Comparison of ENCODE assay signal across 8 cellular contexts in the genomic region with DNA sequence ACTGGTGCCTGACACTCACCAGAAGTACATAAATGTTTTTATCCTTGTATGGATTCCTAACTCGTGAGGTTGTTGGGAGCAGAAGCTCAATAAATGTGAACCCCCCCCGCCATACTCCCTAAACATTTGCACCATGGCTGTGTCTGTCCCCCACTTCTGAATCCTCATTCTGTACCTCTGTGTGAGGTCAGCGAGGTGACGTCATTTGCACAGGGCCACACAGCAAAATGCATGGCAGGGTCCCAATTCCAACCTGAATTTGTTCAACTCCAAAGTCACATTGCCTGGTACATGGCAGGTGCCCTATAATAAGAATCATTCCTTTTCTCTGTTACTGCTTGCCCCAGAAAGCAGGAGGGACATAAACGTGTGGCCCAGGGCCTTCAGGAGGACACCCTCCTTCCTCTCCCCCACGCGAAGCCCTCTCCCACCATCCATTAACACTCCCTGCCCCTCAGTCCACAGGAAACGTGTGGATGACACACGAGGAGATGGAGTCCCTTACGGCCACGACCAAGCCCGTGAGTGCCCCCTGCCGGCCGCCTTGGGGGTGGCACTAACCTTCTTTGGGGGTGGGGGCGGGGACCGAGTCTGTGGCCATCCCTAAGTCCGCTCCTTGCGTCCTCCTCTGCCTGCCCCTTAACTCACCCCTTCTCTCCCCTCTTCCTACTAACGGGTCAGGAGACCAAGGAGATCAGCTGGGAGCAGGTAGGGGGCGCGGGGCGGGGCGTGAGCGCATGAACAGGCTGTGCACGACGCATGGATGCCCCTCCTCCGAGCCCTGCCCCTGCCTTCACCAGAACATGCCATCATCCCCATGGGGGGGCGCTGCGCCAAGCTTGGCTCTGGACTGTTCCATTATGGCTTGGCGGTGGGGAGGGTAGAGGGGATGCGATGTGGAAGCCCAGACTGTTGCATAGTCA. TPM values are rescaled to one million over a fixed set of nuclear protein-coding genes. Genes with fewer than 3 reads are reported as not detected.
DNase-seq lines count a peak whose midpoint lies in the region; ATAC-seq and TF ChIP-seq lines count a peak whose summit lies in the region.

No MANE protein-coding gene starts in this region.

- POLR2A ChIA-PET in PC-3 (lab: Charles Lee; ENCODE audit: unreplicated experiment): no interaction called here

- peak overlapping the region; percentile 56 for H3K27ac Mint-ChIP-seq in activated T-helper 2 cell treated with anti-CD3 and anti-CD28 coated beads, Interferon-gamma antibody, Interleukin-2, Interleukin-4, amounts not matched to agents 10 μg/mL and 5 μg/mL and 100 μg/mL, durations not matched to agents 14 hours and 24 hours and 36 hours
- peak overlapping the region; percentile 90 for H3K27ac Mint-ChIP-seq in neural crest cell (ENCODE audit: unreplicated experiment)
- peak overlapping the region; percentile 89 for H3K27ac Mint-ChIP-seq in stimulated activated naive CD8-positive, alpha-beta T cell treated with anti-CD3 and anti-CD28 coated beads, Interleukin-15, Interleukin-2, amounts not matched to agents 100 ng/mL and 50 ng/mL, for 24 hours

- H3K4me3 ChIP-seq in AG09309 (ENCODE audit: control insufficient read depth, low read depth, low read length) (peak overlapping the region; percentile 33), H7 (ENCODE audit: insufficient read depth, low read depth, low read length) (peak overlapping the region; percentile 43), PC-3 (ENCODE audit: low read length) (no peak overlapping the region)

- H3K27ac ChIP-seq in PC-3 (ENCODE audit: low read length): no peak overlapping the region

- peaks cover 18% of the 10 kb centered on the region for H3K4me1 ChIP-seq in PC-3 (ENCODE audit: insufficient read depth, low read length)

- intact Hi-C loops in PC-3 (cut with micrococcal nuclease): no loop called here
- intact Hi-C loops in activated T-helper 2 cell treated with anti-CD3 and anti-CD28 coated beads, Interferon-gamma antibody, Interleukin-2, Interleukin-4, amounts not matched to agents 10 μg/mL and 5 μg/mL and 100 μg/mL, durations not matched to agents 14 hours and 24 hours and 36 hours (cut with micrococcal nuclease): loop anchor here (1.0 to 10.0 kb wide), 5 partner anchors 33 to 151 kb away; a partner anchor contains a TSS

- H2AFZ ChIP-seq in PC-3 (ENCODE audit: low read length): peak overlapping the region; percentile 23; the same call in 1 of the 2 replicates

- H3K27me3 ChIP-seq in H7 (ENCODE audit: control insufficient read depth, insufficient read depth, low read length) (peaks cover 6% of the 10 kb centered on the region; the same call in 1 of the 2 replicates), PC-3 (ENCODE audit: low read length) (no peaks in the 10 kb centered on the region)

- H3K9me2 ChIP-seq in PC-3 (replicated peaks; ENCODE audit: low read length): no peaks in the 10 kb centered on the region

- H3K4me3 Mint-ChIP-seq in activated T-helper 2 cell treated with anti-CD3 and anti-CD28 coated beads, Interferon-gamma antibody, Interleukin-2, Interleukin-4, amounts not matched to agents 10 μg/mL and 5 μg/mL and 100 μg/mL, durations not matched to agents 14 hours and 24 hours and 36 hours (ENCODE audit: low read depth): peak overlapping the region; percentile 64
- H3K4me3 Mint-ChIP-seq in neural crest cell: peak overlapping the region; percentile 90
- H3K4me3 Mint-ChIP-seq in stimulated activated naive CD8-positive, alpha-beta T cell treated with anti-CD3 and anti-CD28 coated beads, Interleukin-15, Interleukin-2, amounts not matched to agents 100 ng/mL and 50 ng/mL, for 24 hours: peak overlapping the region; percentile 63

- H3K4me2 ChIP-seq in PC-3 (ENCODE audit: low read length): peak overlapping the region; percentile 24; the same call in 1 of the 2 replicates

- H3K36me3 ChIP-seq in H7 (replicated peaks; ENCODE audit: control insufficient read depth, insufficient read depth, low read length): peaks cover 1% of the 10 kb centered on the region; the same call in 1 of the 2 replicates
- no peaks in the 10 kb centered on the region; the same call in 1 of the 2 replicates for H3K36me3 ChIP-seq in PC-3 (ENCODE audit: low read depth, low read length)

- peak; percentile 20 for DNase-seq in AG09309 (ENCODE audit: low read depth)
- peak; percentile 94 for DNase-seq in H7
- DNase-seq in PC-3: peak; percentile 74
- DNase-seq in activated T-helper 2 cell treated with anti-CD3 and anti-CD28 coated beads, Interferon-gamma antibody, Interleukin-2, Interleukin-4, amounts not matched to agents 10 μg/mL and 5 μg/mL and 100 μg/mL, durations not matched to agents 14 hours and 24 hours and 36 hours (ENCODE audit: low spot score): peak; percentile 67
- DNase-seq in fibroblast of the conjunctiva (ENCODE audit: low read depth): peak; percentile 49
- DNase-seq in neural crest cell (ENCODE audit: low read depth, low spot score): peak; percentile 86

- H3K9me3 ChIP-seq in PC-3 (ENCODE audit: low read length): no peaks in the 10 kb centered on the region

- no peak overlapping the region for H3K9ac ChIP-seq in PC-3 (ENCODE audit: low read length)

- H3F3A ChIP-seq in PC-3 (ENCODE audit: low read length, unreplicated experiment): no peaks in the 10 kb centered on the region

- no peaks in the 10 kb centered on the region for H3K36me3 Mint-ChIP-seq in activated T-helper 2 cell treated with anti-CD3 and anti-CD28 coated beads, Interferon-gamma antibody, Interleukin-2, Interleukin-4, amounts not matched to agents 10 μg/mL and 5 μg/mL and 100 μg/mL, durations not matched to agents 14 hours and 24 hours and 36 hours (ENCODE audit: low read depth)
- no peaks in the 10 kb centered on the region for H3K36me3 Mint-ChIP-seq in neural crest cell (ENCODE audit: low read depth)
- H3K36me3 Mint-ChIP-seq in stimulated activated naive CD8-positive, alpha-beta T cell treated with anti-CD3 and anti-CD28 coated beads, Interleukin-15, Interleukin-2, amounts not matched to agents 100 ng/mL and 50 ng/mL, for 24 hours (ENCODE audit: low read depth): no peaks in the 10 kb centered on the region

- H3K27me3 Mint-ChIP-seq in activated T-helper 2 cell treated with anti-CD3 and anti-CD28 coated beads, Interferon-gamma antibody, Interleukin-2, Interleukin-4, amounts not matched to agents 10 μg/mL and 5 μg/mL and 100 μg/mL, durations not matched to agents 14 hours and 24 hours and 36 hours (ENCODE audit: low read depth): peaks cover 31% of the 10 kb centered on the region
- peaks cover 10% of the 10 kb centered on the region for H3K27me3 Mint-ChIP-seq in neural crest cell (ENCODE audit: low read depth)
- peaks cover 55% of the 10 kb centered on the region for H3K27me3 Mint-ChIP-seq in stimulated activated naive CD8-positive, alpha-beta T cell treated with anti-CD3 and anti-CD28 coated beads, Interleukin-15, Interleukin-2, amounts not matched to agents 100 ng/mL and 50 ng/mL, for 24 hours

- CTCF ChIA-PET in PC-3 (lab: Charles Lee): interaction anchor here (0.6 kb wide), 1 partner anchor 19 kb away, joined by 4 read pairs; no protein-coding TSS in a partner anchor

- H3K79me2 ChIP-seq in PC-3 (ENCODE audit: low read length): peaks cover 6% of the 10 kb centered on the region

- ATAC-seq in PC-3 (no peak), GM21529 (IDR thresholded peaks at IDR 0.05; ENCODE audit: unreplicated experiment) (no peak)

- no TSS peak for BruUV-seq in PC-3 (replicated peaks; lab: Mats Ljungman, UMichigan)

- H4K20me1 ChIP-seq in PC-3 (ENCODE audit: low read length): no peaks in the 10 kb centered on the region

- TF ChIP-seq CTCF in AG09309 (IDR thresholded peaks at IDR 0.05; ENCODE audit: control insufficient read depth, insufficient read depth, low read depth, low read length, missing control alignments) (peak; percentile 90), PC-3 (conservative IDR thresholded peaks at IDR 0.05; ENCODE audit: low read depth, low read length) (peak; percentile 97), neural crest cell (conservative IDR thresholded peaks at IDR 0.05) (peak; percentile 95)

- peaks cover 33% of the 10 kb centered on the region for H3K4me1 Mint-ChIP-seq in activated T-helper 2 cell treated with anti-CD3 and anti-CD28 coated beads, Interferon-gamma antibody, Interleukin-2, Interleukin-4, amounts not matched to agents 10 μg/mL and 5 μg/mL and 100 μg/mL, durations not matched to agents 14 hours and 24 hours and 36 hours (ENCODE audit: low read depth)
- peaks cover 58% of the 10 kb centered on the region for H3K4me1 Mint-ChIP-seq in neural crest cell
- H3K4me1 Mint-ChIP-seq in stimulated activated naive CD8-positive, alpha-beta T cell treated with anti-CD3 and anti-CD28 coated beads, Interleukin-15, Interleukin-2, amounts not matched to agents 100 ng/mL and 50 ng/mL, for 24 hours (ENCODE audit: low read depth): peaks cover 30% of the 10 kb centered on the region

- H3K9me3 Mint-ChIP-seq in activated T-helper 2 cell treated with anti-CD3 and anti-CD28 coated beads, Interferon-gamma antibody, Interleukin-2, Interleukin-4, amounts not matched to agents 10 μg/mL and 5 μg/mL and 100 μg/mL, durations not matched to agents 14 hours and 24 hours and 36 hours: no peaks in the 10 kb centered on the region
- H3K9me3 Mint-ChIP-seq in neural crest cell: no peaks in the 10 kb centered on the region
- no peaks in the 10 kb centered on the region for H3K9me3 Mint-ChIP-seq in stimulated activated naive CD8-positive, alpha-beta T cell treated with anti-CD3 and anti-CD28 coated beads, Interleukin-15, Interleukin-2, amounts not matched to agents 100 ng/mL and 50 ng/mL, for 24 hours

RNA-seq across cellular contexts. Expression of a gene that starts 9.4 kb away (rescaled TPM):
- 0.45 and 0.81 TPM in 2 replicates for total RNA-seq in H7 (2014; rRNA removed; shearing (Covaris generic))
- total RNA-seq in PC-3 (2014; rRNA removed) (not detected in 2 replicates), neural crest cell (0.84 and 1.6 TPM in 2 replicates)
- total RNA-seq in activated T-helper 2 cell treated with anti-CD3 and anti-CD28 coated beads, Interferon-gamma antibody, Interleukin-2, Interleukin-4, amounts not matched to agents 10 μg/mL and 5 μg/mL and 100 μg/mL, durations not matched to agents 14 hours and 24 hours and 36 hours: not detected in 2 replicates

RNA-seq across cellular contexts. Expression of a gene that starts 11.8 kb away (rescaled TPM):
- 10.2 and 12.8 TPM in 2 replicates for total RNA-seq in H7 (2014; rRNA removed; shearing (Covaris generic))
- total RNA-seq in PC-3 (2014; rRNA removed) (30.0 and 40.4 TPM in 2 replicates), neural crest cell (8.1 and 9.6 TPM in 2 replicates)
- 1.3 and 1.9 TPM in 2 replicates for total RNA-seq in activated T-helper 2 cell treated with anti-CD3 and anti-CD28 coated beads, Interferon-gamma antibody, Interleukin-2, Interleukin-4, amounts not matched to agents 10 μg/mL and 5 μg/mL and 100 μg/mL, durations not matched to agents 14 hours and 24 hours and 36 hours

RNA-seq across cellular contexts. Expression of a gene that starts 26.4 kb away (rescaled TPM):
- 21.1 and 23.6 TPM in 2 replicates for total RNA-seq in H7 (2014; rRNA removed; shearing (Covaris generic))
- total RNA-seq in PC-3 (2014; rRNA removed): 56.3 and 59.0 TPM in 2 replicates
- 3.6 and 5.0 TPM in 2 replicates for total RNA-seq in activated T-helper 2 cell treated with anti-CD3 and anti-CD28 coated beads, Interferon-gamma antibody, Interleukin-2, Interleukin-4, amounts not matched to agents 10 μg/mL and 5 μg/mL and 100 μg/mL, durations not matched to agents 14 hours and 24 hours and 36 hours
- 21.7 and 22.7 TPM in 2 replicates for total RNA-seq in neural crest cell

RNA-seq across cellular contexts. Expression of a gene that starts 26.8 kb away (rescaled TPM):
- total RNA-seq in H7 (2014; rRNA removed; shearing (Covaris generic)): 1.4 and 3.2 TPM in 2 replicates
- total RNA-seq in PC-3 (2014; rRNA removed): 0.15 TPM in 1 of 2 replicates, not detected in the other
- total RNA-seq in activated T-helper 2 cell treated with anti-CD3 and anti-CD28 coated beads, Interferon-gamma antibody, Interleukin-2, Interleukin-4, amounts not matched to agents 10 μg/mL and 5 μg/mL and 100 μg/mL, durations not matched to agents 14 hours and 24 hours and 36 hours: 1.7 and 2.3 TPM in 2 replicates
- 1.0 and 1.3 TPM in 2 replicates for total RNA-seq in neural crest cell

RNA-seq across cellular contexts. Expression of a gene that starts 31.6 kb away (rescaled TPM):
- total RNA-seq in H7 (2014; rRNA removed; shearing (Covaris generic)): 2.2 and 4.1 TPM in 2 replicates
- total RNA-seq in PC-3 (2014; rRNA removed): 5.8 and 11.6 TPM in 2 replicates
- 5.9 and 7.7 TPM in 2 replicates for total RNA-seq in activated T-helper 2 cell treated with anti-CD3 and anti-CD28 coated beads, Interferon-gamma antibody, Interleukin-2, Interleukin-4, amounts not matched to agents 10 μg/mL and 5 μg/mL and 100 μg/mL, durations not matched to agents 14 hours and 24 hours and 36 hours
- total RNA-seq in neural crest cell: 5.4 and 7.5 TPM in 2 replicates

Comparison
In these comparisons a context has a peak if more than half of its experiments do, and no peak if none do; other contexts are left out.
1. DNase-seq: peak in every context shown above with its lines; median percentile 94 in H7; 86 in neural crest cell; 74 in PC-3; 67 in activated T-helper 2 cell treated with anti-CD3 and anti-CD28 coated beads, Interferon-gamma antibody, Interleukin-2, Interleukin-4, amounts not matched to agents 10 μg/mL and 5 μg/mL and 100 μg/mL, durations not matched to agents 14 hours and 24 hours and 36 hours; 49 in fibroblast of the conjunctiva; 20 in AG09309.